ENCODE assay signal across 29 cellular contexts in genomic region chr7:39392151-39392550, GRCh38.
"Had no signal": no experiment of that assay in that cellular context is flagged by ENCODE, and none has a peak within 500 bp of the region (broad histone marks: within the 10 kb centered on the region; RNA-seq: fewer than 3 reads in every experiment).

No MANE protein-coding gene starts in this region.

- H3K27ac Mint-ChIP-seq: effector memory CD8-positive, alpha-beta T cell; mesothelial cell of epicardium; naive B cell; natural killer cell treated with Interleukin-12 subunit alpha and Interleukin-12 subunit beta and Interleukin-15 and Interleukin-18, amount 100 ng/mL, for 72 hours; stimulated activated effector memory CD8-positive, alpha-beta T cell treated with anti-CD3 and anti-CD28 coated beads, Interleukin-12 subunit alpha, Interleukin-12 subunit beta, amount 100 ng/mL, for 72 hours; type B pancreatic cell had no signal

- ATAC-seq: effector memory CD8-positive, alpha-beta T cell; gastrocnemius medialis; heart left ventricle; left cardiac atrium; left lung; mucosa of descending colon; pancreas; right lobe of liver; stimulated activated effector memory CD8-positive, alpha-beta T cell treated with anti-CD3 and anti-CD28 coated beads, Interleukin-12 subunit alpha, Interleukin-12 subunit beta, amount 100 ng/mL, for 72 hours; stimulated activated naive CD8-positive, alpha-beta T cell treated with anti-CD3 and anti-CD28 coated beads, Interleukin-15, Interleukin-2, amounts not matched to agents 100 U/mL and 50 U/mL, for 24 hours had no signal

- H3K4me3 ChIP-seq: coronary artery, esophagus squamous epithelium, gastrocnemius medialis, heart left ventricle, hepatocyte, left lung, mucosa of descending colon, pancreas, right lobe of liver, testis, tibial artery had no signal

- DNase-seq: effector memory CD8-positive, alpha-beta T cell; erythroblast; esophagus squamous epithelium; gastrocnemius medialis; heart left ventricle; left cardiac atrium; left lung; mesenchymal stem cell; mucosa of descending colon; naive B cell; pancreas; right lobe of liver; small intestine; stimulated activated CD4-positive, alpha-beta T cell treated with anti-CD3 and anti-CD28 coated beads, Interleukin-12 subunit alpha, Interleukin-12 subunit beta, amount 100 ng/mL, for 4 hours; stimulated activated CD4-positive, alpha-beta T cell treated with anti-CD3 and anti-CD28 coated beads, Interleukin-1b, Interleukin-23, amount 100 ng/mL, for 48 hours; stimulated activated CD4-positive, alpha-beta T cell treated with anti-CD3 and anti-CD28 coated beads, Interleukin-4, amount 100 ng/mL, for 24 hours; stimulated activated naive CD8-positive, alpha-beta T cell treated with anti-CD3 and anti-CD28 coated beads, Interleukin-15, Interleukin-2, amounts not matched to agents 100 U/mL and 50 U/mL, for 24 hours; substantia nigra; testis; tibial artery had no signal

- H3K36me3 ChIP-seq: esophagus squamous epithelium, gastrocnemius medialis, heart left ventricle, left lung, neutrophil, pancreas, right lobe of liver, tibial artery had no signal

- FAIRE-seq: endometrium, pancreas, small intestine had no signal

- H3K27ac ChIP-seq: coronary artery, esophagus squamous epithelium, gastrocnemius medialis, heart left ventricle, hepatocyte, left lung, neutrophil, pancreas, right lobe of liver, testis, tibial artery had no signal

- H3K4me2 ChIP-seq: hepatocyte had no signal

- H3K36me3 Mint-ChIP-seq: mesothelial cell of epicardium; naive B cell; natural killer cell treated with Interleukin-12 subunit alpha and Interleukin-12 subunit beta and Interleukin-15 and Interleukin-18, amount 100 ng/mL, for 72 hours; stimulated activated effector memory CD8-positive, alpha-beta T cell treated with anti-CD3 and anti-CD28 coated beads, Interleukin-12 subunit alpha, Interleukin-12 subunit beta, amount 100 ng/mL, for 72 hours; type B pancreatic cell had no signal

- H3K79me2 ChIP-seq: hepatocyte had no signal

- H3K9me3 ChIP-seq: esophagus squamous epithelium, gastrocnemius medialis, heart left ventricle, left lung, mucosa of descending colon, neutrophil, pancreas, right lobe of liver, testis, tibial artery had no signal

- H3K4me1 ChIP-seq: esophagus squamous epithelium, gastrocnemius medialis, heart left ventricle, left lung, pancreas, right lobe of liver, testis, tibial artery had no signal

- H2AFZ ChIP-seq: hepatocyte had no signal

- H3K9me3 Mint-ChIP-seq: effector memory CD8-positive, alpha-beta T cell; mesothelial cell of epicardium; naive B cell; natural killer cell treated with Interleukin-12 subunit alpha and Interleukin-12 subunit beta and Interleukin-15 and Interleukin-18, amount 100 ng/mL, for 72 hours; neural crest cell; stimulated activated effector memory CD8-positive, alpha-beta T cell treated with anti-CD3 and anti-CD28 coated beads, Interleukin-12 subunit alpha, Interleukin-12 subunit beta, amount 100 ng/mL, for 72 hours; type B pancreatic cell had no signal

- H3K4me1 Mint-ChIP-seq: mesothelial cell of epicardium; naive B cell; neural crest cell; stimulated activated effector memory CD8-positive, alpha-beta T cell treated with anti-CD3 and anti-CD28 coated beads, Interleukin-12 subunit alpha, Interleukin-12 subunit beta, amount 100 ng/mL, for 72 hours had no signal

- H3K4me3 Mint-ChIP-seq: effector memory CD8-positive, alpha-beta T cell; mesothelial cell of epicardium; naive B cell; natural killer cell treated with Interleukin-12 subunit alpha and Interleukin-12 subunit beta and Interleukin-15 and Interleukin-18, amount 100 ng/mL, for 72 hours; neural crest cell; stimulated activated effector memory CD8-positive, alpha-beta T cell treated with anti-CD3 and anti-CD28 coated beads, Interleukin-12 subunit alpha, Interleukin-12 subunit beta, amount 100 ng/mL, for 72 hours; type B pancreatic cell had no signal

- H3K27me3 ChIP-seq: gastrocnemius medialis, hepatocyte, right lobe of liver, testis, tibial artery had no signal
